8 cellular contexts compared by ENCODE assay signal in the genomic region with DNA sequence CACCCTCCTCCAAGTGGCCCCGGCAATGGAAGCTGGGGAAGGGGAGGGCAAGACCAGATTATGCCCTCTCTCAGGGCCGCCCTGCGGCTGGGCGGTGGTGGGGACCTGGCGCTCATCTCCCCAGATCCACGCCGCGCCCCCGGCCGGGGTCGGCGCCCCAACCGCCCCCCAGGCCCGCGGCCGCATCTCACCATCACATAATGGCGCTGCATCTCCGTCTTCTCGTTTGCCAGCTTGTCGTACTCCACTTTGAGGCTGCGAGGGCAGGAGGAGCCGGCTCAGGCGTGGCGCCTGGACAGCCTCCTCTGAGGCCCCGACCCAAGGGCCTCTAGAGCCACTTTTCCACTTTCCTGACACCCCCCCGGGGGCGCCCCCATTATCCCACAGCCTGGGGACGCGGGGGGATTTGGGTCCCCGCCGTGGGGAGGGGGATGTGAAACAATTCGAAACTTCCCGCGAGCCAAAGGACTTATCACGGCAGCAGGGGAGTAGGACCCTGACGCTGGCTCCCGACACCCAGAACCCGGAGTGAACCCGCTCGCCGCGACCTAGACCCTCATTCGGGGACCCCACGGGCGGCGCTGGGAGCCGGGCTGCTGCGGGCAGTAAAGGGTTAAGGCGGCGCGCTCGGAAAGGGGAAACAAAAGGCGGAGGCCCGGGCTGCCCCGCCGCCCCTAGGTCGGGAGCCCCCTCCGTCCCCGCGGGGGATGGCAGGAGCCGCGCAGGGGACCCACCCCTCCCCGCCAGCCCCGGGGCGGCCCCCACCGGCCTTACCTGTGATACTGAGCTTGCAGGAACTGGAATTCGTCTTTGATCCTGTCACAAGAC. TPM values are rescaled to one million over a fixed set of nuclear protein-coding genes. Genes with fewer than 3 reads are reported as not detected.
DNase-seq lines count a peak whose midpoint lies in the region; ATAC-seq and TF ChIP-seq lines count a peak whose summit lies in the region.

No MANE protein-coding gene starts in this region.

- peak overlapping the region; percentile 96 for H3K4me3 ChIP-seq in adipocyte (ENCODE audit: low read length)
- H3K4me3 ChIP-seq in iPS-20b (ENCODE audit: low read length), result peak overlapping the region; percentile 94

- H3K9me3 ChIP-seq in adipocyte (ENCODE audit: control insufficient read depth, low read length), result no peaks in the 10 kb centered on the region
- no peaks in the 10 kb centered on the region for H3K9me3 ChIP-seq in iPS-20b (ENCODE audit: insufficient read depth, low read depth, low read length)

- H3K36me3 ChIP-seq in adipocyte (ENCODE audit: control insufficient read depth, insufficient read depth, low read length, severe bottlenecking) (peaks cover 17% of the 10 kb centered on the region), iPS-20b (ENCODE audit: insufficient read depth, low read depth, low read length) (peaks cover 37% of the 10 kb centered on the region)

- H3K27ac ChIP-seq in iPS-20b (ENCODE audit: low read length), result no peak overlapping the region

- H3K9ac ChIP-seq in adipocyte (ENCODE audit: low read length), result peak overlapping the region; percentile 90
- peak overlapping the region; percentile 91; the same call in 1 of the 2 replicates for H3K9ac ChIP-seq in iPS-20b (ENCODE audit: low read depth, low read length)

- H3K4me1 ChIP-seq in adipocyte (ENCODE audit: control insufficient read depth, insufficient read depth, low read length), result peaks cover 54% of the 10 kb centered on the region
- peaks cover 46% of the 10 kb centered on the region for H3K4me1 ChIP-seq in iPS-20b (ENCODE audit: insufficient read depth, low read length)

- DNase-seq in GM20000 (ENCODE audit: low spot score), result peak; percentile 81
- no peak for DNase-seq in adipocyte (ENCODE audit: low read depth)
- peak; percentile 26 to 45 for DNase-seq in stimulated activated CD4-positive, alpha-beta T cell treated with anti-CD3 and anti-CD28 coated beads, Interleukin-15, amount 100 ng/mL, for 1 hour (ENCODE audit: low read depth in 1 of 2, low spot score in 1 of 2)
- no peak for DNase-seq in NCI-H2196 (lab: John Stamatoyannopoulos, UW; ENCODE audit: unreplicated experiment)
- DNase-seq in SKM-1 (lab: John Stamatoyannopoulos, UW; ENCODE audit: unreplicated experiment), result no peak

- no peaks in the 10 kb centered on the region for H3K27me3 ChIP-seq in adipocyte (replicated peaks; ENCODE audit: control insufficient read depth, insufficient read depth, low read length)
- H3K27me3 ChIP-seq in iPS-20b (ENCODE audit: insufficient read depth, low read length), result peaks cover 32% of the 10 kb centered on the region; the same call in 1 of the 2 replicates

- ATAC-seq in GM21723 (IDR thresholded peaks at IDR 0.05; ENCODE audit: unreplicated experiment), result no peak

- TF ChIP-seq CTCF in GM20000 (IDR thresholded peaks at IDR 0.05; ENCODE audit: extremely low read depth, missing control alignments), result no peak

TF ChIP-seq in PFSK-1, 5 proteins besides CTCF, POLR2A, EP300 and RAD21:
- TF ChIP-seq POLR2AphosphoS5 (IDR thresholded peaks at IDR 0.05; ENCODE audit: low read depth, low read length) (no peak), SIN3A (IDR thresholded peaks at IDR 0.05; ENCODE audit: borderline replicate concordance, insufficient read depth, low read length) (peak; percentile 23; the same call in 1 of the 2 replicates), TAF1 (IDR thresholded peaks at IDR 0.05; ENCODE audit: borderline replicate concordance, insufficient read depth, low read length) (no peak), REST (IDR thresholded peaks at IDR 0.05; ENCODE audit: insufficient read depth in 1 of 2, low read depth in 2 of 2, low read length in 2 of 2) (no peak)
TF ChIP-seq in PFSK-1: peak in this region for 1.

RNA-seq across cellular contexts. Expression of gene TLE3, which starts 2.1 kb away (rescaled TPM):
- polyA plus RNA-seq in PFSK-1 (2012; ENCODE audit: insufficient read length, low read depth), result 150 TPM

Comparison
In these comparisons a context has a peak if more than half of its experiments do, and no peak if none do; other contexts are left out.
1. DNase-seq: peak in GM20000 (single experiment) and stimulated activated CD4-positive, alpha-beta T cell treated with anti-CD3 and anti-CD28 coated beads, Interleukin-15, amount 100 ng/mL, for 1 hour (2 of 2); none in adipocyte (single experiment), NCI-H2196 (single experiment) and SKM-1 (single experiment).